31 cellular contexts compared by ENCODE assay signal in the genomic region with DNA sequence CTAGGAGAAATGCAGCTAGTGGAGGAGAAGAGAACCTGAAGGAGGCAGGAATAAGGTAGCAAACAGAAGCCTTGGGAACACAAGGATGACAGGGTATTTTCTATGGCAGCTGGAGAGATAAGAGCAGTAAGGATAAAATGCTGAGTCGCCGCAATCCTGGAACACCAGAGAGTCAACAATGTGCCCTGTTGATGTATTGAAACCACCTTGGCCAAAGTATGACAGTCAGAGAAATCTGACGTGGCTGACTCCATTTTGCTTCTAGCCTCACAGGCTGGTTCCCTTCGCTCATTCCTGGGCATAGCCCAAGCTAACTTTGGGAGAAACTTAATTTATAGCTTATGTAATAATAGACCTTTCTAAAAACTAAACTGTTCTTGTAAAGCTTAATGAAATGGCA. TPM values are rescaled to one million over a fixed set of nuclear protein-coding genes. Genes with fewer than 3 reads are reported as not detected.
"Had no signal": no experiment of that assay in that cellular context is flagged by ENCODE, and none has a peak within 500 bp of the region (broad histone marks: within the 10 kb centered on the region; RNA-seq: fewer than 3 reads in every experiment).

No MANE protein-coding gene starts in this region.

- H3K4me1 ChIP-seq: esophagus squamous epithelium, left lung, stomach, thyroid gland had no signal

- H3K36me3 ChIP-seq: esophagus squamous epithelium, heart right ventricle, left lung, neutrophil, pancreas, stomach, thyroid gland had no signal

- FAIRE-seq: colon, endothelial cell of umbilical vein, islet of Langerhans, pancreas had no signal

- ATAC-seq: heart right ventricle; left cardiac atrium; left lung; natural killer cell; sciatic nerve; stimulated activated effector memory CD8-positive, alpha-beta T cell treated with anti-CD3 and anti-CD28 coated beads, Interleukin-12 subunit alpha, Interleukin-12 subunit beta, amount 100 ng/mL, for 72 hours had no signal

- DNase-seq: effector CD8-positive, alpha-beta T cell; endodermal cell; esophagus squamous epithelium; foreskin melanocyte; glutamatergic neuron; heart right ventricle; hippocampal formation; left cardiac atrium; left lung; natural killer cell; pancreas; retina; stimulated activated CD4-positive, alpha-beta T cell treated with anti-CD3 and anti-CD28 coated beads, Interleukin-2, amount 100 ng/mL, for 24 hours; stimulated activated CD4-positive, alpha-beta T cell treated with anti-CD3 and anti-CD28 coated beads, Interleukin-4, amount 100 ng/mL, for 24 hours; stimulated activated naive CD4-positive, alpha-beta T cell treated with Interleukin-2 at 50 U/mL for 16 hours; stomach; thyroid gland had no signal

- H3K27ac ChIP-seq: esophagus squamous epithelium, neutrophil, pancreas, stomach, thyroid gland had no signal

- H3K4me3 ChIP-seq: esophagus squamous epithelium, heart right ventricle, left lung, pancreas, stomach, thyroid gland had no signal

- H3K9me3 ChIP-seq: esophagus squamous epithelium, heart right ventricle, left lung, neutrophil, pancreas, stomach, thyroid gland had no signal

- H3K27me3 ChIP-seq: esophagus squamous epithelium, heart right ventricle, left lung, neutrophil, pancreas, stomach, thyroid gland had no signal

RNA-seq across cellular contexts. Expression of a gene that starts 56.6 kb away (rescaled TPM):
- total RNA-seq: endodermal cell, endothelial cell of umbilical vein, epithelial cell of proximal tubule, kidney epithelial cell, lung microvascular endothelial cell, mesenteric fat pad, mononuclear cell, natural killer cell, omental fat pad, pulmonary artery endothelial cell, sciatic nerve had no signal
- polyA plus RNA-seq: endothelial cell of umbilical vein, neural cell had no signal
